Comparison of ENCODE assay signal across 8 cellular contexts in the genomic region with DNA sequence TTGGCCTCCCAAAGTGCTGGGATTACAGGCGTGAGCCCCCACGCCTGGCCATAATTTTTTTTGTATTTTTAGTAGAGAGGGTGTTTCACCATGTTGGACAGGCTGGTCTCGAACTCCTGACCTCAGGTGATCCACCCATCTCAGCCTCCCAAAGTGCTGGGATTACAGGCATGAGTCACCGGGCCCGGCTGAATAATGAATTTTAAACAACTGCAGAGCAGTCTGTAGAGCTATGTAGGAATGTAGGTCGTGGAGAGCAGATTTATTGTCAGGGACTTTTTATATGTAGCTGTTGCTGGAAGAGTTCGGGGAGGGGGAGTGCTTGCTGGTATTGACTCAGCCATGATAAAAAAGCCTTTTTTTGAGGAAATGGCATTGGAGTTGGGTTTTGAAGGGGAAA. TPM values are rescaled to one million over a fixed set of nuclear protein-coding genes. Genes with fewer than 3 reads are reported as not detected.
DNase-seq lines count a peak whose midpoint lies in the region; FAIRE-seq and TF ChIP-seq lines count a peak whose summit lies in the region.
"Not testable (repeated sequence)": the region's sequence is repeated elsewhere in the genome, so short reads cannot be mapped to it uniquely, and the experiment has no call there.

No MANE protein-coding gene starts in this region.

- H3K27me3 ChIP-seq in SK-N-SH (ENCODE audit: insufficient read depth); osteoblast (ENCODE audit: insufficient read depth, low read length); vagina: not testable (repeated sequence)

- H4K20me1 ChIP-seq in SK-N-SH (ENCODE audit: insufficient read depth) (peaks cover 64% of the 10 kb centered on the region), osteoblast (ENCODE audit: insufficient read depth, low read length) (peaks cover 29% of the 10 kb centered on the region)

- TF ChIP-seq RAD21 in SK-N-SH (IDR thresholded peaks at IDR 0.05; ENCODE audit: low read length) = not testable (repeated sequence)

- DNase-seq in DMS 273 (lab: John Stamatoyannopoulos, UW; ENCODE audit: unreplicated experiment) (peak; percentile 19), HEK293T (ENCODE audit: extremely low spot score) (peak; percentile 20), iPS-NIHi7 (ENCODE audit: extremely low spot score) (peak; percentile 38), osteoblast (ENCODE audit: insufficient read length, low spot score, missing footprints) (peak; percentile 79)
- not testable (repeated sequence) for DNase-seq in SK-N-SH; vagina (ENCODE audit: extremely low spot score in 2 of 2)

- not testable (repeated sequence) for H2AFZ ChIP-seq in SK-N-SH (ENCODE audit: low read depth); osteoblast (ENCODE audit: low read length)

- not testable (repeated sequence) for TF ChIP-seq POLR2A in vagina (IDR thresholded peaks at IDR 0.05)

- peak; percentile 29 for FAIRE-seq in endometrium (lab: Jason Lieb, UNC)

- peak overlapping the region; percentile 55 for H3K27ac Mint-ChIP-seq in activated naive CD8-positive, alpha-beta T cell

- not testable (repeated sequence) for H3K9me3 ChIP-seq in SK-N-SH; osteoblast (ENCODE audit: low read depth, low read length); vagina

- H3K9ac ChIP-seq in SK-N-SH = not testable (repeated sequence)

- not testable (repeated sequence) for H3K4me3 Mint-ChIP-seq in activated naive CD8-positive, alpha-beta T cell

- H3K27me3 Mint-ChIP-seq in activated naive CD8-positive, alpha-beta T cell = not testable (repeated sequence)

- peak overlapping the region in 1 of 2 experiments; percentile 62; a peak in 2 of 4 replicates for H3K27ac ChIP-seq in SK-N-SH (ENCODE audit: low read depth in 2 of 2, low read length in 1 of 2)
- not testable (repeated sequence) for H3K27ac ChIP-seq in osteoblast (ENCODE audit: low read depth, low read length)
- H3K27ac ChIP-seq in vagina = peak overlapping the region; percentile 18

- TF ChIP-seq CTCF in SK-N-SH (IDR thresholded peaks at IDR 0.05); osteoblast (IDR thresholded peaks at IDR 0.05; ENCODE audit: extremely low read depth, low read depth, low read length); vagina (IDR thresholded peaks at IDR 0.05): not testable (repeated sequence)

- H3K9me2 ChIP-seq in SK-N-SH = not testable (repeated sequence)

- H3K4me3 ChIP-seq in SK-N-SH (ENCODE audit: low read depth in 2 of 2, low read length in 1 of 2); osteoblast (ENCODE audit: insufficient read depth, low read length); vagina: not testable (repeated sequence)

- H3K36me3 ChIP-seq in SK-N-SH (replicated peaks in 1 of 2; ENCODE audit: control insufficient read depth in 1 of 2, insufficient read depth in 2 of 2, low read length in 1 of 2) (peaks cover 12 to 26% of the 10 kb centered on the region in 2 experiments), osteoblast (ENCODE audit: insufficient read depth, low read length) (peaks cover 21% of the 10 kb centered on the region), vagina (peaks cover 0 to 11% of the 10 kb centered on the region in 2 donors)

- intact Hi-C loops in vagina (cut with DNase I) = not testable (repeated sequence)

- H3K79me2 ChIP-seq in SK-N-SH (ENCODE audit: insufficient read depth) (peaks cover 100% of the 10 kb centered on the region), osteoblast (ENCODE audit: insufficient read depth, low read length) (peaks cover 90% of the 10 kb centered on the region)

- WGBS in SK-N-SH (ENCODE audit: low lambda C conversion rate) = 47% methylated on average over 7 of the region's 7 CpGs

- CTCF ChIA-PET in HEK293T (lab: Yijun Ruan, JAX) = not testable (repeated sequence)
- CTCF ChIA-PET in SK-N-SH (lab: Yijun Ruan, JAX) = interaction anchor here (1.3 to 3.2 kb wide), 3 partner anchors 69 to 106 kb away, joined by 3 to 11 read pairs (median 9); no protein-coding TSS in a partner anchor

- POLR2A ChIA-PET in HEK293T (lab: Yijun Ruan, JAX) = interaction anchor here (1.1 kb wide), 2 partner anchors 10 to 28 kb away, joined by 4 to 5 read pairs; a partner anchor contains a TSS
- POLR2A ChIA-PET in SK-N-SH (lab: Yijun Ruan, JAX) = not testable (repeated sequence)

- not testable (repeated sequence) for TF ChIP-seq EP300 in SK-N-SH (IDR thresholded peaks at IDR 0.05; ENCODE audit: borderline replicate concordance in 1 of 2, low read depth in 1 of 2, low read length in 1 of 2)

- H3K9me3 Mint-ChIP-seq in activated naive CD8-positive, alpha-beta T cell (ENCODE audit: low read depth) = not testable (repeated sequence)

- peaks cover 58% of the 10 kb centered on the region for H3K4me1 Mint-ChIP-seq in activated naive CD8-positive, alpha-beta T cell (ENCODE audit: low read depth)

- H3K4me1 ChIP-seq in SK-N-SH (ENCODE audit: control insufficient read depth in 1 of 2, insufficient read depth in 2 of 2, low read depth in 1 of 2, low read length in 1 of 2) = peaks cover 0 to 12% of the 10 kb centered on the region in 2 experiments; a peak in 1 of 4 replicates
- H3K4me1 ChIP-seq in osteoblast (ENCODE audit: insufficient read depth, low read length) = peaks cover 12% of the 10 kb centered on the region
- H3K4me1 ChIP-seq in vagina = peaks cover 13% of the 10 kb centered on the region

- H3K4me2 ChIP-seq in SK-N-SH; osteoblast (ENCODE audit: insufficient read depth, low read length): not testable (repeated sequence)

- H3F3A ChIP-seq in SK-N-SH (replicated peaks; ENCODE audit: insufficient read depth) = peaks cover 12% of the 10 kb centered on the region

- H3K36me3 Mint-ChIP-seq in activated naive CD8-positive, alpha-beta T cell = not testable (repeated sequence)

TF ChIP-seq in HEK293T, 16 proteins besides CTCF, POLR2A, EP300 and RAD21:
- TF ChIP-seq, protein P1, sequence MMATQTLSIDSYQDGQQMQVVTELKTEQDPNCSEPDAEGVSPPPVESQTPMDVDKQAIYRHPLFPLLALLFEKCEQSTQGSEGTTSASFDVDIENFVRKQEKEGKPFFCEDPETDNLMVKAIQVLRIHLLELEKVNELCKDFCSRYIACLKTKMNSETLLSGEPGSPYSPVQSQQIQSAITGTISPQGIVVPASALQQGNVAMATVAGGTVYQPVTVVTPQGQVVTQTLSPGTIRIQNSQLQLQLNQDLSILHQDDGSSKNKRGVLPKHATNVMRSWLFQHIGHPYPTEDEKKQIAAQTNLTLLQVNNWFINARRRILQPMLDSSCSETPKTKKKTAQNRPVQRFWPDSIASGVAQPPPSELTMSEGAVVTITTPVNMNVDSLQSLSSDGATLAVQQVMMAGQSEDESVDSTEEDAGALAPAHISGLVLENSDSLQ (IDR thresholded peaks at IDR 0.05) = peak; percentile 24; the same call in 1 of the 2 replicates

TF ChIP-seq in SK-N-SH, 30 proteins besides CTCF, POLR2A, EP300 and RAD21:
- TF ChIP-seq FOSL2 (IDR thresholded peaks at IDR 0.05; ENCODE audit: borderline replicate concordance, low read depth) (peak; percentile 33; the same call in 1 of the 2 replicates), JUND (IDR thresholded peaks at IDR 0.05) (peak; percentile 40; the same call in 1 of the 2 replicates)
- TF ChIP-seq, protein P2, sequence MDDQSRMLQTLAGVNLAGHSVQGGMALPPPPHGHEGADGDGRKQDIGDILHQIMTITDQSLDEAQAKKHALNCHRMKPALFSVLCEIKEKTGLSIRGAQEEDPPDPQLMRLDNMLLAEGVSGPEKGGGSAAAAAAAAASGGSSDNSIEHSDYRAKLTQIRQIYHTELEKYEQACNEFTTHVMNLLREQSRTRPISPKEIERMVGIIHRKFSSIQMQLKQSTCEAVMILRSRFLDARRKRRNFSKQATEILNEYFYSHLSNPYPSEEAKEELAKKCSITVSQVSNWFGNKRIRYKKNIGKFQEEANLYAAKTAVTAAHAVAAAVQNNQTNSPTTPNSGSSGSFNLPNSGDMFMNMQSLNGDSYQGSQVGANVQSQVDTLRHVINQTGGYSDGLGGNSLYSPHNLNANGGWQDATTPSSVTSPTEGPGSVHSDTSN (IDR thresholded peaks at IDR 0.05) = 0 out of 2 replicates have a peak, but pooled peaks have one; percentile 21

RNA-seq across cellular contexts. Expression of a gene that starts 10.6 kb away (rescaled TPM):
- 123 and 126 TPM in 2 replicates for polyA plus RNA-seq in SK-N-SH (2012; rRNA removed)
- 137 and 140 TPM in 2 replicates for polyA plus RNA-seq in SK-N-SH (2012; cell fraction: cytosol; rRNA removed)
- 44.7 and 62.7 TPM in 2 replicates for polyA plus RNA-seq in SK-N-SH (2012; cell fraction: nucleus; rRNA removed)
- 99.9 and 105 TPM in 2 replicates for total RNA-seq in osteoblast
- total RNA-seq in vagina = 32.7 TPM

RNA-seq across cellular contexts. Expression of a gene that starts 27.7 kb away (rescaled TPM):
- polyA plus RNA-seq in SK-N-SH (2012; rRNA removed) = 3.9 and 7.6 TPM in 2 replicates
- 4.6 and 5.7 TPM in 2 replicates for polyA plus RNA-seq in SK-N-SH (2012; cell fraction: cytosol; rRNA removed)
- 14.8 and 20.3 TPM in 2 replicates for polyA plus RNA-seq in SK-N-SH (2012; cell fraction: nucleus; rRNA removed)
- total RNA-seq in osteoblast = 10.9 and 14.1 TPM in 2 replicates
- total RNA-seq in vagina = 21.9 TPM
